In genomic region chr1:229199892-229200291, GRCh38 we compare ENCODE assay signal across 8 cellular contexts.
DNase-seq lines count a peak whose midpoint lies in the region; ATAC-seq and TF ChIP-seq lines count a peak whose summit lies in the region.

No MANE protein-coding gene starts in this region.

- peak overlapping the region; percentile 34 for H3K4me3 Mint-ChIP-seq in activated CD4-positive, alpha-beta T cell treated with anti-CD3 and anti-CD28 coated beads for 36 hours
- peak overlapping the region; percentile 23 for H3K4me3 Mint-ChIP-seq in stimulated activated memory B cell treated with anti-CD40 and anti-IgM and Interleukin-4, amounts not matched to agents 10 μg/mL and 1 μg/mL and 100 μg/mL, for 72 hours
- H3K4me3 Mint-ChIP-seq in activated T-helper 2 cell treated with anti-CD3 and anti-CD28 coated beads, Interferon-gamma antibody, Interleukin-2, Interleukin-4, amounts not matched to agents 10 μg/mL and 5 μg/mL and 100 μg/mL, durations not matched to agents 14 hours and 24 hours and 36 hours (ENCODE audit: low read depth): no peak overlapping the region

- DNase-seq in activated CD4-positive, alpha-beta T cell treated with anti-CD3 and anti-CD28 coated beads for 36 hours: peak; percentile 10
- DNase-seq in activated CD4-positive, alpha-beta T cell treated with anti-CD3 and anti-CD28 coated beads, Interleukin-2, amount 50 U/mL, for 48 hours: no peak
- DNase-seq in M059J (ENCODE audit: low read depth) (peak; percentile 23), fibroblast of lung (ENCODE audit: low read depth in 2 of 2) (peak in 1 of 2 donors; percentile 40), body of pancreas (no peak), kidney tubule cell (ENCODE audit: low spot score) (no peak)
- DNase-seq in activated T-helper 2 cell treated with anti-CD3 and anti-CD28 coated beads, Interferon-gamma antibody, Interleukin-2, Interleukin-4, amounts not matched to agents 10 μg/mL and 5 μg/mL and 100 μg/mL, durations not matched to agents 14 hours and 24 hours and 36 hours (ENCODE audit: low spot score): no peak

- H3K4me2 ChIP-seq in fibroblast of lung (ENCODE audit: extremely low read depth, insufficient read depth, low read length): no peak overlapping the region

- no peak overlapping the region for H3K4me3 ChIP-seq in fibroblast of lung (replicated peaks in 1 of 4; ENCODE audit: control extremely low read depth in 1 of 4, insufficient read depth in 1 of 4, low read depth in 3 of 4, low read length in 4 of 4)
- no peak overlapping the region for H3K4me3 ChIP-seq in body of pancreas

- no peak overlapping the region for H3K27ac Mint-ChIP-seq in activated CD4-positive, alpha-beta T cell treated with anti-CD3 and anti-CD28 coated beads for 36 hours
- H3K27ac Mint-ChIP-seq in stimulated activated memory B cell treated with anti-CD40 and anti-IgM and Interleukin-4, amounts not matched to agents 10 μg/mL and 1 μg/mL and 100 μg/mL, for 72 hours: peak overlapping the region; percentile 18
- no peak overlapping the region for H3K27ac Mint-ChIP-seq in activated T-helper 2 cell treated with anti-CD3 and anti-CD28 coated beads, Interferon-gamma antibody, Interleukin-2, Interleukin-4, amounts not matched to agents 10 μg/mL and 5 μg/mL and 100 μg/mL, durations not matched to agents 14 hours and 24 hours and 36 hours

- H3K4me1 Mint-ChIP-seq in activated CD4-positive, alpha-beta T cell treated with anti-CD3 and anti-CD28 coated beads for 36 hours: peaks cover 24% of the 10 kb centered on the region
- H3K4me1 Mint-ChIP-seq in stimulated activated memory B cell treated with anti-CD40 and anti-IgM and Interleukin-4, amounts not matched to agents 10 μg/mL and 1 μg/mL and 100 μg/mL, for 72 hours: peaks cover 21% of the 10 kb centered on the region
- H3K4me1 Mint-ChIP-seq in activated T-helper 2 cell treated with anti-CD3 and anti-CD28 coated beads, Interferon-gamma antibody, Interleukin-2, Interleukin-4, amounts not matched to agents 10 μg/mL and 5 μg/mL and 100 μg/mL, durations not matched to agents 14 hours and 24 hours and 36 hours (ENCODE audit: low read depth): peaks cover 8% of the 10 kb centered on the region

- no peak for ATAC-seq in activated CD4-positive, alpha-beta T cell treated with anti-CD3 and anti-CD28 coated beads for 36 hours
- ATAC-seq in stimulated activated memory B cell treated with anti-CD40 and anti-IgM and Interleukin-4, amounts not matched to agents 10 μg/mL and 1 μg/mL and 100 μg/mL, for 72 hours: peak; percentile 74
- ATAC-seq in body of pancreas: no peak

- no peaks in the 10 kb centered on the region for H3K27me3 Mint-ChIP-seq in activated CD4-positive, alpha-beta T cell treated with anti-CD3 and anti-CD28 coated beads for 36 hours
- no peaks in the 10 kb centered on the region for H3K27me3 Mint-ChIP-seq in stimulated activated memory B cell treated with anti-CD40 and anti-IgM and Interleukin-4, amounts not matched to agents 10 μg/mL and 1 μg/mL and 100 μg/mL, for 72 hours
- peaks cover 4% of the 10 kb centered on the region for H3K27me3 Mint-ChIP-seq in activated T-helper 2 cell treated with anti-CD3 and anti-CD28 coated beads, Interferon-gamma antibody, Interleukin-2, Interleukin-4, amounts not matched to agents 10 μg/mL and 5 μg/mL and 100 μg/mL, durations not matched to agents 14 hours and 24 hours and 36 hours (ENCODE audit: low read depth)

- no peaks in the 10 kb centered on the region for H3K36me3 ChIP-seq in fibroblast of lung (ENCODE audit: control insufficient read depth, insufficient read depth, low read length)
- H3K36me3 ChIP-seq in body of pancreas (replicated peaks in 1 of 2; ENCODE audit: insufficient read depth in 1 of 2, low read depth in 2 of 2): no peaks in the 10 kb centered on the region

- 61 to 67% methylated on average over 8 of the region's 8 CpGs for WGBS in body of pancreas, 2 donors

- H3K4me1 ChIP-seq in fibroblast of lung (ENCODE audit: control insufficient read depth, extremely low read depth, insufficient read depth, low read length) (no peaks in the 10 kb centered on the region), body of pancreas (no peaks in the 10 kb centered on the region)

- no peak overlapping the region for H3K27ac ChIP-seq in fibroblast of lung (ENCODE audit: insufficient read depth, low read length)
- no peak overlapping the region for H3K27ac ChIP-seq in body of pancreas

- H3K27me3 ChIP-seq in fibroblast of lung (ENCODE audit: control insufficient read depth, insufficient read depth, low read length): no peaks in the 10 kb centered on the region
- no peaks in the 10 kb centered on the region for H3K27me3 ChIP-seq in body of pancreas

- CTCF ChIA-PET in activated CD4-positive, alpha-beta T cell treated with anti-CD3 and anti-CD28 coated beads for 36 hours (lab: Charles Lee): interaction anchor here (1.0 to 1.2 kb wide), 2 partner anchors 10 to 13 kb away, joined by 3 read pairs; no protein-coding TSS in a partner anchor

- no peaks in the 10 kb centered on the region for H3K36me3 Mint-ChIP-seq in activated CD4-positive, alpha-beta T cell treated with anti-CD3 and anti-CD28 coated beads for 36 hours (ENCODE audit: low read depth)
- no peaks in the 10 kb centered on the region for H3K36me3 Mint-ChIP-seq in stimulated activated memory B cell treated with anti-CD40 and anti-IgM and Interleukin-4, amounts not matched to agents 10 μg/mL and 1 μg/mL and 100 μg/mL, for 72 hours
- no peaks in the 10 kb centered on the region for H3K36me3 Mint-ChIP-seq in activated T-helper 2 cell treated with anti-CD3 and anti-CD28 coated beads, Interferon-gamma antibody, Interleukin-2, Interleukin-4, amounts not matched to agents 10 μg/mL and 5 μg/mL and 100 μg/mL, durations not matched to agents 14 hours and 24 hours and 36 hours (ENCODE audit: low read depth)

- TF ChIP-seq CTCF in fibroblast of lung (conservative IDR thresholded peaks at IDR 0.05 in 1 of 2, IDR thresholded peaks at IDR 0.05 in 1 of 2; ENCODE audit: low read depth in 1 of 2, low read length in 2 of 2) (no peak), body of pancreas (IDR thresholded peaks at IDR 0.05) (no peak)

- no peaks in the 10 kb centered on the region for H4K20me1 ChIP-seq in fibroblast of lung (ENCODE audit: control insufficient read depth, extremely low read depth, insufficient read depth, low read length)

- no peaks in the 10 kb centered on the region for H3K79me2 ChIP-seq in fibroblast of lung (ENCODE audit: control insufficient read depth, insufficient read depth, low read length)

- H2AFZ ChIP-seq in fibroblast of lung (ENCODE audit: low read length): peak overlapping the region; percentile 23

- H3K9me3 Mint-ChIP-seq in activated CD4-positive, alpha-beta T cell treated with anti-CD3 and anti-CD28 coated beads for 36 hours (ENCODE audit: low read depth): no peaks in the 10 kb centered on the region
- no peaks in the 10 kb centered on the region for H3K9me3 Mint-ChIP-seq in stimulated activated memory B cell treated with anti-CD40 and anti-IgM and Interleukin-4, amounts not matched to agents 10 μg/mL and 1 μg/mL and 100 μg/mL, for 72 hours
- no peaks in the 10 kb centered on the region for H3K9me3 Mint-ChIP-seq in activated T-helper 2 cell treated with anti-CD3 and anti-CD28 coated beads, Interferon-gamma antibody, Interleukin-2, Interleukin-4, amounts not matched to agents 10 μg/mL and 5 μg/mL and 100 μg/mL, durations not matched to agents 14 hours and 24 hours and 36 hours

- TF ChIP-seq POLR2A in body of pancreas (IDR thresholded peaks at IDR 0.05): no peak

- intact Hi-C loops in activated CD4-positive, alpha-beta T cell treated with anti-CD3 and anti-CD28 coated beads for 36 hours (cut with DNase I, micrococcal nuclease): no loop called here
- intact Hi-C loops in body of pancreas (cut with DNase I): no loop called here
- intact Hi-C loops in activated T-helper 2 cell treated with anti-CD3 and anti-CD28 coated beads, Interferon-gamma antibody, Interleukin-2, Interleukin-4, amounts not matched to agents 10 μg/mL and 5 μg/mL and 100 μg/mL, durations not matched to agents 14 hours and 24 hours and 36 hours (cut with micrococcal nuclease): no loop called here

- no peak overlapping the region for H3K9ac ChIP-seq in fibroblast of lung (ENCODE audit: insufficient read depth, low read length)

- H3K9me3 ChIP-seq in fibroblast of lung (ENCODE audit: control insufficient read depth, insufficient read depth, low read depth, low read length) (no peaks in the 10 kb centered on the region), body of pancreas (no peaks in the 10 kb centered on the region)

- POLR2A ChIA-PET in activated CD4-positive, alpha-beta T cell treated with anti-CD3 and anti-CD28 coated beads for 36 hours (lab: Charles Lee): no interaction called here

Comparison
In these comparisons a context has a peak if more than half of its experiments do, and no peak if none do; other contexts are left out.
1. DNase-seq: peak in activated CD4-positive, alpha-beta T cell treated with anti-CD3 and anti-CD28 coated beads for 36 hours (single experiment) and M059J (single experiment); none in activated CD4-positive, alpha-beta T cell treated with anti-CD3 and anti-CD28 coated beads, Interleukin-2, amount 50 U/mL, for 48 hours (0 of 2), body of pancreas (0 of 4), activated T-helper 2 cell treated with anti-CD3 and anti-CD28 coated beads, Interferon-gamma antibody, Interleukin-2, Interleukin-4, amounts not matched to agents 10 μg/mL and 5 μg/mL and 100 μg/mL, durations not matched to agents 14 hours and 24 hours and 36 hours (single experiment) and kidney tubule cell (single experiment).